Comparison of ENCODE assay signal across 1 cellular context in the genomic region with DNA sequence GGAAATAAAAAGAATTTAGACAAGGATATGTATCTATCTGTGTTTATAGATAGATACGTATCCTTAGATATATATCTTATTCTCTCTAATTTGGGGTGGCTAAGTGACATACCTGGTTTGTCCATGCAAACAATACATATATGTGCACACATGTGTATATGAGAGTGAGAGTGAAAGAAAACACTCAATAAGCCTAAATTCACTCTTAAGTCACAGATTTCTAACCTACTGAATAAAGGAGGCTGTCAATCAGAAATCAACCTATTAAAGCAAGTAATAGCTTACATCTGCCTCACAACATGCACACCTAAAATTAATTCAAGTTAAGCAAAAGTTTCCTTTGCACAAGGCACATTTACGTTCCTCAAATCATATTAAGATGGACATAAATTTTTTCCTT.
TF ChIP-seq lines count a peak whose summit lies in the region.

No MANE protein-coding gene starts in this region.

TF ChIP-seq in HEK293, 187 proteins besides CTCF, POLR2A, EP300 and RAD21 (continued from another document):
- TF ChIP-seq, protein P1, sequence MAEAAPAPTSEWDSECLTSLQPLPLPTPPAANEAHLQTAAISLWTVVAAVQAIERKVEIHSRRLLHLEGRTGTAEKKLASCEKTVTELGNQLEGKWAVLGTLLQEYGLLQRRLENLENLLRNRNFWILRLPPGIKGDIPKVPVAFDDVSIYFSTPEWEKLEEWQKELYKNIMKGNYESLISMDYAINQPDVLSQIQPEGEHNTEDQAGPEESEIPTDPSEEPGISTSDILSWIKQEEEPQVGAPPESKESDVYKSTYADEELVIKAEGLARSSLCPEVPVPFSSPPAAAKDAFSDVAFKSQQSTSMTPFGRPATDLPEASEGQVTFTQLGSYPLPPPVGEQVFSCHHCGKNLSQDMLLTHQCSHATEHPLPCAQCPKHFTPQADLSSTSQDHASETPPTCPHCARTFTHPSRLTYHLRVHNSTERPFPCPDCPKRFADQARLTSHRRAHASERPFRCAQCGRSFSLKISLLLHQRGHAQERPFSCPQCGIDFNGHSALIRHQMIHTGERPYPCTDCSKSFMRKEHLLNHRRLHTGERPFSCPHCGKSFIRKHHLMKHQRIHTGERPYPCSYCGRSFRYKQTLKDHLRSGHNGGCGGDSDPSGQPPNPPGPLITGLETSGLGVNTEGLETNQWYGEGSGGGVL (tag by site-specific recombination; IDR thresholded peaks at IDR 0.05) = no peak
- TF ChIP-seq, protein P2, sequence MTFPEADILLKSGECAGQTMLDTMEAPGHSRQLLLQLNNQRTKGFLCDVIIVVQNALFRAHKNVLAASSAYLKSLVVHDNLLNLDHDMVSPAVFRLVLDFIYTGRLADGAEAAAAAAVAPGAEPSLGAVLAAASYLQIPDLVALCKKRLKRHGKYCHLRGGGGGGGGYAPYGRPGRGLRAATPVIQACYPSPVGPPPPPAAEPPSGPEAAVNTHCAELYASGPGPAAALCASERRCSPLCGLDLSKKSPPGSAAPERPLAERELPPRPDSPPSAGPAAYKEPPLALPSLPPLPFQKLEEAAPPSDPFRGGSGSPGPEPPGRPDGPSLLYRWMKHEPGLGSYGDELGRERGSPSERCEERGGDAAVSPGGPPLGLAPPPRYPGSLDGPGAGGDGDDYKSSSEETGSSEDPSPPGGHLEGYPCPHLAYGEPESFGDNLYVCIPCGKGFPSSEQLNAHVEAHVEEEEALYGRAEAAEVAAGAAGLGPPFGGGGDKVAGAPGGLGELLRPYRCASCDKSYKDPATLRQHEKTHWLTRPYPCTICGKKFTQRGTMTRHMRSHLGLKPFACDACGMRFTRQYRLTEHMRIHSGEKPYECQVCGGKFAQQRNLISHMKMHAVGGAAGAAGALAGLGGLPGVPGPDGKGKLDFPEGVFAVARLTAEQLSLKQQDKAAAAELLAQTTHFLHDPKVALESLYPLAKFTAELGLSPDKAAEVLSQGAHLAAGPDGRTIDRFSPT (tag by site-specific recombination; IDR thresholded peaks at IDR 0.05) = no peak
- peak; percentile 89 for TF ChIP-seq PRDM1 (tag by site-specific recombination; IDR thresholded peaks at IDR 0.05)
